In the genomic region with DNA sequence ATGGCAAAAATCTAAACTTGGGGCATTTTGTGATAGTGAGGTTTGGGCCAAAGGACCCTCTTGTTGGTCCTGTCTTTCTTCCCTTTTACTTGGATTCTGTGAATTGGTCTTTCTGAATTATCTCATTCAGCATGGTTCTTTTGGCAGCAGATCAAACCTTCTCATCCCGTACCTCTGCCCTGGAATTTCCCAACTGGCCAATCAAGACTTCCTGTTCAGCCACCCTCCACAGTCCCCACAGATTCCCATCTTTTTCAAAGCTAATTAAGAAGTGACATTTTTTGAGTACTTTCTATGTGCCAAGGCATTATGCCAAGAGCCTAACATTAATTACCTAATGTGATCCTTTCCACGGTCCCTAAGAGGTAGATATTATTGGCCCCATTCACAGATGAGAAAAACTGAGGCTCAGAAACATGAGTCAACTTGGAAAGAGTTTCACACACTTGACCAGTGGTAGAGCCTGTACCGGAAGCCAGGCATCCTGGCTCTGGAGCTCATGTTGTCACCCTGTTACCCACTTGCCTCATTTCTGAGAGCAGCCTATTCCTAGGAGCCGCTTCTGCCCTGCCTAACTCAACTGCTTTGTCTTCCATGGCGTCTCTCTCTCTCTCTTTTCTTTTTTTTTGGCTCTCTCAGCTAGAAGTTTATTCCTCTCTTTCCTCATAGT, we compare ENCODE assay signal across 30 cellular contexts.
DNase-seq lines count a peak whose midpoint lies in the region; ATAC-seq and TF ChIP-seq lines count a peak whose summit lies in the region.
"Had no signal": no experiment of that assay in that cellular context is flagged by ENCODE, and none has a peak within 500 bp of the region (broad histone marks: within the 10 kb centered on the region; RNA-seq: fewer than 3 reads in every experiment).

No MANE protein-coding gene starts in this region.

- peaks cover 0 to 1% (median 0%) of the 10 kb centered on the region in 8 donors for H3K9me3 Mint-ChIP-seq in CD4-positive, alpha-beta memory T cell
- H3K9me3 Mint-ChIP-seq: activated CD4-positive, alpha-beta memory T cell treated with anti-CD3 and anti-CD28 coated beads for 36 hours; CD8-positive, alpha-beta T cell; immature natural killer cell; stimulated activated memory B cell treated with anti-CD40 and anti-IgM and Interleukin-4, amounts not matched to agents 10 μg/mL and 1 μg/mL and 100 μg/mL, for 72 hours had no signal

- H3K27ac ChIP-seq in Panc1 (ENCODE audit: low read length) (0 out of 2 replicates have a peak overlapping the region, but pooled peaks have one; percentile 26), subcutaneous abdominal adipose tissue (ENCODE audit: low read depth, low read length) (peak overlapping the region; percentile 60)
- no peak overlapping the region for H3K27ac ChIP-seq in CD4-positive, alpha-beta memory T cell (ENCODE audit: low read depth, low read length)
- H3K27ac ChIP-seq: left lung, neutrophil, PC-9, prostate gland had no signal

- H3K4me3 Mint-ChIP-seq in CD4-positive, alpha-beta memory T cell = no peak overlapping the region
- H3K4me3 Mint-ChIP-seq: activated CD4-positive, alpha-beta memory T cell treated with anti-CD3 and anti-CD28 coated beads for 36 hours; B cell; CD8-positive, alpha-beta T cell; immature natural killer cell; stimulated activated memory B cell treated with anti-CD40 and anti-IgM and Interleukin-4, amounts not matched to agents 10 μg/mL and 1 μg/mL and 100 μg/mL, for 72 hours had no signal

- TF ChIP-seq CTCF in GM12865 (IDR thresholded peaks at IDR 0.05; ENCODE audit: insufficient read depth, low read depth, low read length, missing control alignments) (no peak), Panc1 (IDR thresholded peaks at IDR 0.05) (no peak)

- no peak for ATAC-seq in Panc1
- ATAC-seq: CD8-positive, alpha-beta T cell; gastroesophageal sphincter; left lung; stimulated activated memory B cell treated with anti-CD40 and anti-IgM and Interleukin-4, amounts not matched to agents 10 μg/mL and 1 μg/mL and 100 μg/mL, for 72 hours had no signal

- POLR2A ChIA-PET in Panc1 (lab: Charles Lee) = no interaction called here
- POLR2A ChIA-PET in CD4-positive, alpha-beta memory T cell (lab: Charles Lee; ENCODE audit: partially characterized antibody) = no interaction called here

- H3K27ac Mint-ChIP-seq in CD4-positive, alpha-beta memory T cell = no peak overlapping the region
- H3K27ac Mint-ChIP-seq: activated CD4-positive, alpha-beta memory T cell treated with anti-CD3 and anti-CD28 coated beads for 36 hours; B cell; CD8-positive, alpha-beta T cell; immature natural killer cell; stimulated activated memory B cell treated with anti-CD40 and anti-IgM and Interleukin-4, amounts not matched to agents 10 μg/mL and 1 μg/mL and 100 μg/mL, for 72 hours had no signal

- H3K9me3 ChIP-seq in Panc1 (ENCODE audit: control insufficient read depth, insufficient read depth, low read depth, low read length) (no peaks in the 10 kb centered on the region), subcutaneous abdominal adipose tissue (ENCODE audit: control insufficient read depth in 5 of 5, low read length in 5 of 5) (no peaks in the 10 kb centered on the region)
- no peaks in the 10 kb centered on the region for H3K9me3 ChIP-seq in CD4-positive, alpha-beta memory T cell (ENCODE audit: control insufficient read depth in 1 of 2, low read length in 2 of 2)
- H3K9me3 ChIP-seq: gastroesophageal sphincter, left lung, neutrophil, prostate gland had no signal

- H3K4me1 Mint-ChIP-seq in CD4-positive, alpha-beta memory T cell = no peaks in the 10 kb centered on the region
- H3K4me1 Mint-ChIP-seq: B cell; immature natural killer cell; stimulated activated memory B cell treated with anti-CD40 and anti-IgM and Interleukin-4, amounts not matched to agents 10 μg/mL and 1 μg/mL and 100 μg/mL, for 72 hours had no signal

- intact Hi-C loops in Panc1 (cut with micrococcal nuclease; ENCODE audit: unreplicated experiment) = no loop called here
- intact Hi-C loops in CD4-positive, alpha-beta memory T cell (cut with micrococcal nuclease) = no loop called here

- no peaks in the 10 kb centered on the region for H3K36me3 Mint-ChIP-seq in CD4-positive, alpha-beta memory T cell
- H3K36me3 Mint-ChIP-seq: activated CD4-positive, alpha-beta memory T cell treated with anti-CD3 and anti-CD28 coated beads for 36 hours; brain; CD8-positive, alpha-beta T cell; immature natural killer cell; stimulated activated memory B cell treated with anti-CD40 and anti-IgM and Interleukin-4, amounts not matched to agents 10 μg/mL and 1 μg/mL and 100 μg/mL, for 72 hours had no signal

- H3K4me3 ChIP-seq in GM12865 (ENCODE audit: low read depth, low read length) (no peak overlapping the region), Panc1 (ENCODE audit: low read depth in 2 of 2, low read length in 2 of 2) (no peak overlapping the region), subcutaneous abdominal adipose tissue (ENCODE audit: low read depth in 1 of 5, low read length in 5 of 5) (no peak overlapping the region)
- no peak overlapping the region for H3K4me3 ChIP-seq in CD4-positive, alpha-beta memory T cell (ENCODE audit: low read length in 2 of 2)
- H3K4me3 ChIP-seq: gastroesophageal sphincter, left lung, PC-9, prostate gland had no signal

- H3K27me3 Mint-ChIP-seq in CD4-positive, alpha-beta memory T cell = peaks cover 2 to 5% of the 10 kb centered on the region in 2 donors

- H3K36me3 ChIP-seq in Panc1 (ENCODE audit: control insufficient read depth, insufficient read depth, low read length) (no peaks in the 10 kb centered on the region), subcutaneous abdominal adipose tissue (ENCODE audit: control insufficient read depth in 5 of 5, insufficient read depth in 5 of 5, low read length in 5 of 5) (no peaks in the 10 kb centered on the region)
- no peaks in the 10 kb centered on the region for H3K36me3 ChIP-seq in CD4-positive, alpha-beta memory T cell (ENCODE audit: insufficient read depth, low read length)
- H3K36me3 ChIP-seq: gastroesophageal sphincter, left lung, neutrophil, prostate gland had no signal

- H3K4me1 ChIP-seq in Panc1 (ENCODE audit: control insufficient read depth, insufficient read depth, low read length) = no peaks in the 10 kb centered on the region
- peaks cover 0 to 35% (median 0%) of the 10 kb centered on the region in 5 donors for H3K4me1 ChIP-seq in subcutaneous abdominal adipose tissue (ENCODE audit: control insufficient read depth in 5 of 5, insufficient read depth in 5 of 5, low read length in 5 of 5)
- no peaks in the 10 kb centered on the region for H3K4me1 ChIP-seq in CD4-positive, alpha-beta memory T cell (ENCODE audit: insufficient read depth, low read length)
- H3K4me1 ChIP-seq: gastroesophageal sphincter, left lung, prostate gland had no signal

- BruUV-seq in Panc1 (replicated peaks; lab: Mats Ljungman, UMichigan) = no TSS peak

- DNase-seq in GM12865 (ENCODE audit: low read depth) = peak; percentile 2
- DNase-seq in Panc1 (ENCODE audit: low read depth, low spot score) = no peak
- peak; percentile 23 for DNase-seq in kidney glomerular epithelial cell (lab: John Stamatoyannopoulos, UW)
- DNase-seq in NCI-H2107 treated with DMSO at 0.1 percent for 48 hours (lab: John Stamatoyannopoulos, UW; ENCODE audit: unreplicated experiment) = no peak
- DNase-seq in inferior parietal cortex (ENCODE audit: extremely low spot score) = no peak
- no peak for DNase-seq in CD4-positive, alpha-beta memory T cell
- DNase-seq: ACHN; activated CD4-positive, alpha-beta memory T cell treated with anti-CD3 and anti-CD28 coated beads for 36 hours; activated CD4-positive, alpha-beta T cell treated with anti-CD3 and anti-CD28 coated beads for 1 hour; activated CD8-positive, alpha-beta memory T cell treated with anti-CD3 and anti-CD28 coated beads, Interleukin-2, amount 50 U/mL, for 4 hours; activated naive CD4-positive, alpha-beta T cell treated with Interleukin-2 at 50 U/mL for 16 hours; CD8-positive, alpha-beta T cell; HCEC 1CT; immature natural killer cell; Karpas-422; left lung; NCI-H1417; NCI-H2029 treated with DMSO at 0.1 percent for 48 hours; NCI-H2227 treated with DMSO at 0.1 percent for 48 hours; NCI-H526; PC-9; SHP77; T-helper 2 cell had no signal

- in situ Hi-C loops in Panc1 (cut with HindIII; ENCODE audit: low pct_unique_long_range_greater_than_20kb, low sequenced_read_pairs) = no loop called here

- no peaks in the 10 kb centered on the region for H3K27me3 ChIP-seq in Panc1 (ENCODE audit: control insufficient read depth, insufficient read depth, low read length)
- H3K27me3 ChIP-seq in subcutaneous abdominal adipose tissue (ENCODE audit: control insufficient read depth in 5 of 5, insufficient read depth in 4 of 5, low read length in 5 of 5) = peaks cover 0 to 4% (median 0%) of the 10 kb centered on the region in 5 donors
- no peaks in the 10 kb centered on the region for H3K27me3 ChIP-seq in CD4-positive, alpha-beta memory T cell (ENCODE audit: insufficient read depth, low read length)
- H3K27me3 ChIP-seq: gastroesophageal sphincter, left lung had no signal

- CTCF ChIA-PET in Panc1 (lab: Charles Lee) = interaction anchor here (0.5 kb wide), 1 partner anchor 460 kb away, joined by 3 read pairs; no protein-coding TSS in a partner anchor
- CTCF ChIA-PET in CD4-positive, alpha-beta memory T cell (lab: Charles Lee; ENCODE audit: partially characterized antibody) = no interaction called here

- no peak overlapping the region for H3K9ac ChIP-seq in subcutaneous abdominal adipose tissue (ENCODE audit: low read length in 5 of 5)

Comparison
In these comparisons a context has a peak if more than half of its experiments do, and no peak if none do; other contexts are left out.
1. DNase-seq: peak in GM12865 (single experiment) and kidney glomerular epithelial cell (single experiment); none in Panc1 (single experiment), NCI-H2107 treated with DMSO at 0.1 percent for 48 hours (single experiment), inferior parietal cortex (single experiment) and CD4-positive, alpha-beta memory T cell (0 of 5).